In the genomic region with DNA sequence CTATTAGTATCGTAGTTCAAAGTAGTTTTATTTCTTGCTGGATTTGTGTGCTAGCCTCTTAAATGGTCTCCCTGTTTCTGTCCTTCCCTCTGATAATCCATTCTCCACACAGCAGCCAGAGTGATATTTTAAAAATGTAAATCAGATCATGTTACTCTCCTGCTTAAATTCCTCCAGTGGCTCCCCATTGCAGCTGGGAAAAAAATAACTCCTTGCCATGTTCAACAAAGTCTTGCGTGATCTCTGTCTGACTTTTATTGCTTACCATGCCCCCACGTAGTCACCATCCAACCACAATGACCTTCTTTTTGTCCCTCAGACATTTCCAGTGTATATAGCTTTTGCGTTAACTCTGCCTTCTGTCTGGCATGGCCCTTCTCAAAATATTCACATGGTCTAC, we compare ENCODE assay signal across 34 cellular contexts.
DNase-seq lines count a peak whose midpoint lies in the region; ATAC-seq, FAIRE-seq and TF ChIP-seq lines count a peak whose summit lies in the region.
"Had no signal": no experiment of that assay in that cellular context is flagged by ENCODE, and none has a peak within 500 bp of the region (broad histone marks: within the 10 kb centered on the region; RNA-seq: fewer than 3 reads in every experiment).

No MANE protein-coding gene starts in this region.

- peaks cover 17% of the 10 kb centered on the region for H3K4me1 Mint-ChIP-seq in T-helper 1 cell treated with Interleukin-12 subunit alpha and Interleukin-12 subunit beta and Interleukin-4 antibody, amounts not matched to agents 30 μg/mL and 1 μg/mL, for 36 hours (ENCODE audit: low read depth)
- peaks cover 9% of the 10 kb centered on the region for H3K4me1 Mint-ChIP-seq in activated CD4-positive, alpha-beta T cell treated with anti-CD3 and anti-CD28 coated beads, Interleukin-2, amount 10 ng/mL, durations not matched to agents 7 days and 5 days
- H3K4me1 Mint-ChIP-seq: activated naive CD4-positive, alpha-beta T cell treated with anti-CD3 and anti-CD28 coated beads, Interleukin-2, amount 50 U/mL, for 24 hours; stimulated activated memory B cell treated with anti-CD40 and anti-IgM and Interleukin-4, amounts not matched to agents 10 μg/mL and 1 μg/mL and 100 μg/mL, for 72 hours had no signal

- ATAC-seq in gastrocnemius medialis, result peak; percentile 19 to 44
- ATAC-seq: activated T-helper 17 cell treated with anti-CD3 and anti-CD28 coated beads, Interleukin-2, amount 50 U/mL, for 72 hours; HCT116; HepG2; stimulated activated memory B cell treated with anti-CD40 and anti-IgM and Interleukin-4, amounts not matched to agents 10 μg/mL and 1 μg/mL and 100 μg/mL, for 72 hours had no signal

- DNase-seq in T-helper 1 cell (no peak), NB4 (ENCODE audit: low read depth) (peak; percentile 32), kidney (no peak), gastrocnemius medialis (no peak), inferior parietal cortex (ENCODE audit: extremely low spot score) (no peak), NK-92 (lab: John Stamatoyannopoulos, UW; ENCODE audit: unreplicated experiment) (no peak)
- DNase-seq in activated CD4-positive, alpha-beta T cell treated with anti-CD3 and anti-CD28 coated beads, Interleukin-2, amount 10 ng/mL, durations not matched to agents 7 days and 5 days, result no peak
- DNase-seq: activated CD4-positive, alpha-beta T cell treated with anti-CD3 and anti-CD28 coated beads, Interleukin-2, amount 10 ng/mL, durations not matched to agents 24 days and 14 days; anterior cingulate cortex; Calu3; colonic mucosa; DMS79 treated with DMSO at 0.1 percent for 48 hours; effector CD4-positive, alpha-beta T cell; hippocampal formation; Karpas-422; NCI-H1092; NCI-H1694; NCI-H748 treated with DMSO at 0.1 percent for 48 hours; SHP77 treated with DMSO at 0.1 percent for 48 hours; sigmoid colon; stimulated activated CD4-positive, alpha-beta T cell treated with anti-CD3 and anti-CD28 coated beads, Interleukin-15, amount 100 ng/mL, for 24 hours; SW 1271; T1000 had no signal

- H3K27me3 ChIP-seq in gastrocnemius medialis, result no peaks in the 10 kb centered on the region
- H3K27me3 ChIP-seq: colonic mucosa, neutrophil, sigmoid colon had no signal

- peaks cover 5% of the 10 kb centered on the region for H3K9me3 Mint-ChIP-seq in T-helper 1 cell treated with Interleukin-12 subunit alpha and Interleukin-12 subunit beta and Interleukin-4 antibody, amounts not matched to agents 30 μg/mL and 1 μg/mL, for 36 hours
- peaks cover 6% of the 10 kb centered on the region for H3K9me3 Mint-ChIP-seq in activated CD4-positive, alpha-beta T cell treated with anti-CD3 and anti-CD28 coated beads, Interleukin-2, amount 10 ng/mL, durations not matched to agents 7 days and 5 days
- H3K9me3 Mint-ChIP-seq: activated naive CD4-positive, alpha-beta T cell treated with anti-CD3 and anti-CD28 coated beads, Interleukin-2, amount 50 U/mL, for 24 hours; activated T-helper 17 cell treated with anti-CD3 and anti-CD28 coated beads, Interleukin-2, amount 50 U/mL, for 72 hours; stimulated activated memory B cell treated with anti-CD40 and anti-IgM and Interleukin-4, amounts not matched to agents 10 μg/mL and 1 μg/mL and 100 μg/mL, for 72 hours had no signal

- H3K36me3 ChIP-seq in kidney (ENCODE audit: control insufficient read depth in 1 of 2, insufficient read depth in 2 of 2, low read length in 2 of 2), result no peaks in the 10 kb centered on the region
- H3K36me3 ChIP-seq in gastrocnemius medialis, result no peaks in the 10 kb centered on the region
- H3K36me3 ChIP-seq: colonic mucosa, neutrophil, sigmoid colon had no signal

- CTCF ChIA-PET in activated CD4-positive, alpha-beta T cell treated with anti-CD3 and anti-CD28 coated beads, Interleukin-2, amount 10 ng/mL, durations not matched to agents 7 days and 5 days (lab: Charles Lee), result interaction anchor here (1.3 kb wide), 1 partner anchor 12 kb away, joined by 3 read pairs; no protein-coding TSS in a partner anchor

- no peak overlapping the region for H3K4me3 ChIP-seq in NB4 (ENCODE audit: low read depth, low read length)
- no peak overlapping the region for H3K4me3 ChIP-seq in kidney (ENCODE audit: low read length in 2 of 2)
- no peak overlapping the region for H3K4me3 ChIP-seq in gastrocnemius medialis
- H3K4me3 ChIP-seq: colonic mucosa, sigmoid colon had no signal

- POLR2A ChIA-PET in activated CD4-positive, alpha-beta T cell treated with anti-CD3 and anti-CD28 coated beads, Interleukin-2, amount 10 ng/mL, durations not matched to agents 7 days and 5 days (lab: Charles Lee), result no interaction called here

- intact Hi-C loops in kidney (cut with DNase I), result no loop called here
- intact Hi-C loops in gastrocnemius medialis (cut with DNase I; ENCODE audit: low total_unique reads), result no loop called here

- no peak overlapping the region for H3K4me3 Mint-ChIP-seq in T-helper 1 cell treated with Interleukin-12 subunit alpha and Interleukin-12 subunit beta and Interleukin-4 antibody, amounts not matched to agents 30 μg/mL and 1 μg/mL, for 36 hours
- H3K4me3 Mint-ChIP-seq in activated CD4-positive, alpha-beta T cell treated with anti-CD3 and anti-CD28 coated beads, Interleukin-2, amount 10 ng/mL, durations not matched to agents 7 days and 5 days, result no peak overlapping the region
- H3K4me3 Mint-ChIP-seq: activated CD4-positive, alpha-beta T cell treated with anti-CD3 and anti-CD28 coated beads, Interleukin-2, amount 10 ng/mL, durations not matched to agents 24 days and 14 days; activated naive CD4-positive, alpha-beta T cell treated with anti-CD3 and anti-CD28 coated beads, Interleukin-2, amount 50 U/mL, for 24 hours; activated T-helper 17 cell treated with anti-CD3 and anti-CD28 coated beads, Interleukin-2, amount 50 U/mL, for 72 hours; stimulated activated memory B cell treated with anti-CD40 and anti-IgM and Interleukin-4, amounts not matched to agents 10 μg/mL and 1 μg/mL and 100 μg/mL, for 72 hours; type B pancreatic cell had no signal

- no peaks in the 10 kb centered on the region for H3K27me3 Mint-ChIP-seq in T-helper 1 cell treated with Interleukin-12 subunit alpha and Interleukin-12 subunit beta and Interleukin-4 antibody, amounts not matched to agents 30 μg/mL and 1 μg/mL, for 36 hours (ENCODE audit: low read depth)
- no peaks in the 10 kb centered on the region for H3K27me3 Mint-ChIP-seq in activated CD4-positive, alpha-beta T cell treated with anti-CD3 and anti-CD28 coated beads, Interleukin-2, amount 10 ng/mL, durations not matched to agents 7 days and 5 days
- H3K27me3 Mint-ChIP-seq: activated CD4-positive, alpha-beta T cell treated with anti-CD3 and anti-CD28 coated beads, Interleukin-2, amount 10 ng/mL, durations not matched to agents 24 days and 14 days; activated naive CD4-positive, alpha-beta T cell treated with anti-CD3 and anti-CD28 coated beads, Interleukin-2, amount 50 U/mL, for 24 hours; activated T-helper 17 cell treated with anti-CD3 and anti-CD28 coated beads, Interleukin-2, amount 50 U/mL, for 72 hours; progenitor cell of endocrine pancreas; stimulated activated memory B cell treated with anti-CD40 and anti-IgM and Interleukin-4, amounts not matched to agents 10 μg/mL and 1 μg/mL and 100 μg/mL, for 72 hours; type B pancreatic cell had no signal

- TF ChIP-seq POLR2A in NB4 (IDR thresholded peaks at IDR 0.05; ENCODE audit: extremely low read depth, insufficient read length) (no peak), gastrocnemius medialis (IDR thresholded peaks at IDR 0.05) (no peak)

- H3K27ac ChIP-seq in kidney (ENCODE audit: low read depth in 2 of 2, low read length in 2 of 2) (peak overlapping the region; percentile 10 to 38), gastrocnemius medialis (peak overlapping the region in 3 of 4 donors; percentile 11 to 66 (median 50))
- H3K27ac ChIP-seq: colonic mucosa, neutrophil, sigmoid colon had no signal

- peak overlapping the region; percentile 21 for H3K27ac Mint-ChIP-seq in T-helper 1 cell treated with Interleukin-12 subunit alpha and Interleukin-12 subunit beta and Interleukin-4 antibody, amounts not matched to agents 30 μg/mL and 1 μg/mL, for 36 hours
- H3K27ac Mint-ChIP-seq in activated CD4-positive, alpha-beta T cell treated with anti-CD3 and anti-CD28 coated beads, Interleukin-2, amount 10 ng/mL, durations not matched to agents 7 days and 5 days, result no peak overlapping the region
- H3K27ac Mint-ChIP-seq: activated naive CD4-positive, alpha-beta T cell treated with anti-CD3 and anti-CD28 coated beads, Interleukin-2, amount 50 U/mL, for 24 hours; activated T-helper 17 cell treated with anti-CD3 and anti-CD28 coated beads, Interleukin-2, amount 50 U/mL, for 72 hours; progenitor cell of endocrine pancreas; stimulated activated memory B cell treated with anti-CD40 and anti-IgM and Interleukin-4, amounts not matched to agents 10 μg/mL and 1 μg/mL and 100 μg/mL, for 72 hours; type B pancreatic cell had no signal

- no peak for FAIRE-seq in kidney (lab: Jason Lieb, UNC)
- FAIRE-seq: A204.1, HepG2, RCC 7860 had no signal

- no peak for TF ChIP-seq CTCF in NB4 (IDR thresholded peaks at IDR 0.05; ENCODE audit: low read depth, low read length)
- TF ChIP-seq CTCF in kidney (IDR thresholded peaks at IDR 0.05; ENCODE audit: borderline replicate concordance, extremely low read depth, insufficient read depth), result no peak
- no peak for TF ChIP-seq CTCF in gastrocnemius medialis (IDR thresholded peaks at IDR 0.05 in 4 of 5, conservative IDR thresholded peaks at IDR 0.05 in 1 of 5)

- H3K9ac ChIP-seq in kidney (ENCODE audit: low read length in 2 of 2), result no peak overlapping the region

- H3K9me3 ChIP-seq in kidney (ENCODE audit: control insufficient read depth in 1 of 2, low read length in 2 of 2) (no peaks in the 10 kb centered on the region), gastrocnemius medialis (no peaks in the 10 kb centered on the region)
- H3K9me3 ChIP-seq: colonic mucosa, neutrophil, sigmoid colon had no signal

- H3K36me3 Mint-ChIP-seq in T-helper 1 cell treated with Interleukin-12 subunit alpha and Interleukin-12 subunit beta and Interleukin-4 antibody, amounts not matched to agents 30 μg/mL and 1 μg/mL, for 36 hours (ENCODE audit: low read depth), result peaks cover 9% of the 10 kb centered on the region
- peaks cover 3% of the 10 kb centered on the region for H3K36me3 Mint-ChIP-seq in activated CD4-positive, alpha-beta T cell treated with anti-CD3 and anti-CD28 coated beads, Interleukin-2, amount 10 ng/mL, durations not matched to agents 7 days and 5 days (ENCODE audit: low read depth)
- H3K36me3 Mint-ChIP-seq: activated naive CD4-positive, alpha-beta T cell treated with anti-CD3 and anti-CD28 coated beads, Interleukin-2, amount 50 U/mL, for 24 hours had no signal

- in situ Hi-C loops in gastrocnemius medialis (cut with MboI; ENCODE audit: low sequenced_read_pairs in 4 of 4), result no loop called here

- H3K4me1 ChIP-seq in kidney (ENCODE audit: control insufficient read depth in 1 of 2, insufficient read depth in 1 of 2, low read depth in 1 of 2, low read length in 2 of 2) (peaks cover 4 to 5% of the 10 kb centered on the region in 2 donors), gastrocnemius medialis (peaks cover 25 to 33% of the 10 kb centered on the region in 2 donors)
- H3K4me1 ChIP-seq: colonic mucosa, sigmoid colon had no signal
